ENCODE assay signal across 7 cellular contexts in genomic region chr4:94127707-94128328, GRCh38.
A peak's percentile ranks its signal among the peaks of the same experiment; 100 is the strongest.
DNase-seq lines count a peak whose midpoint lies in the region; ATAC-seq and TF ChIP-seq lines count a peak whose summit lies in the region.

No MANE protein-coding gene starts in this region.

- no peak overlapping the region for H3K4me3 Mint-ChIP-seq in activated T-cell treated with anti-CD3 and anti-CD28 coated beads, Interleukin-2, amount 50 U/mL, for 72 hours

- no peaks in the 10 kb centered on the region for H3K36me3 Mint-ChIP-seq in activated T-cell treated with anti-CD3 and anti-CD28 coated beads, Interleukin-2, amount 50 U/mL, for 72 hours (ENCODE audit: insufficient read depth in 2 of 2)
- no peaks in the 10 kb centered on the region for H3K36me3 Mint-ChIP-seq in activated naive CD4-positive, alpha-beta T cell treated with anti-CD3 and anti-CD28 coated beads, Interleukin-2, amount 50 U/mL, for 72 hours

- H3K27ac Mint-ChIP-seq in activated T-cell treated with anti-CD3 and anti-CD28 coated beads, Interleukin-2, amount 50 U/mL, for 72 hours, result no peak overlapping the region
- H3K27ac Mint-ChIP-seq in activated naive CD4-positive, alpha-beta T cell treated with anti-CD3 and anti-CD28 coated beads, Interleukin-2, amount 50 U/mL, for 72 hours, result no peak overlapping the region

- peak; percentile 84 for ATAC-seq in GM21576 (IDR thresholded peaks at IDR 0.05; ENCODE audit: unreplicated experiment)
- ATAC-seq in activated T-cell treated with anti-CD3 and anti-CD28 coated beads, Interleukin-2, amount 50 U/mL, for 72 hours (replicated peaks in 1 of 2), result no peak
- ATAC-seq in activated naive CD4-positive, alpha-beta T cell treated with anti-CD3 and anti-CD28 coated beads, Interleukin-2, amount 50 U/mL, for 72 hours, result no peak

- POLR2A ChIA-PET in GM10248 (lab: Yijun Ruan, JAX), result no interaction called here

- no peaks in the 10 kb centered on the region for H3K4me1 Mint-ChIP-seq in activated T-cell treated with anti-CD3 and anti-CD28 coated beads, Interleukin-2, amount 50 U/mL, for 72 hours (ENCODE audit: low read depth)

- DNase-seq in GM10248 (ENCODE audit: extremely low spot score), result peak; percentile 28
- DNase-seq in astrocyte of the spinal cord (ENCODE audit: low read depth, low spot score), result peak; percentile 55
- DNase-seq in medulla oblongata (ENCODE audit: extremely low spot score), result peak; percentile 14
- DNase-seq in activated T-cell treated with anti-CD3 and anti-CD28 coated beads, Interleukin-2, amount 50 U/mL, for 72 hours, result no peak
- no peak for DNase-seq in activated naive CD4-positive, alpha-beta T cell treated with anti-CD3 and anti-CD28 coated beads, Interleukin-2, amount 50 U/mL, for 72 hours (ENCODE audit: low spot score in 2 of 2)

- no peak overlapping the region for H3K4me3 ChIP-seq in astrocyte of the spinal cord (ENCODE audit: low read depth, low read length)

- H3K27me3 Mint-ChIP-seq in activated T-cell treated with anti-CD3 and anti-CD28 coated beads, Interleukin-2, amount 50 U/mL, for 72 hours (ENCODE audit: low read depth), result peaks cover 6% of the 10 kb centered on the region

- peak; percentile 46 for TF ChIP-seq CTCF in GM10248 (IDR thresholded peaks at IDR 0.05; ENCODE audit: control extremely low read depth, extremely low read depth, low read depth, missing control alignments)
- peak; percentile 68 for TF ChIP-seq CTCF in LNCAP (IDR thresholded peaks at IDR 0.05)
- TF ChIP-seq CTCF in astrocyte of the spinal cord (IDR thresholded peaks at IDR 0.05; ENCODE audit: low read depth, low read length), result peak; percentile 55

- CTCF ChIA-PET in GM10248 (lab: Yijun Ruan, JAX), result no interaction called here

- H3K9me3 Mint-ChIP-seq in activated T-cell treated with anti-CD3 and anti-CD28 coated beads, Interleukin-2, amount 50 U/mL, for 72 hours, result peaks cover 0 to 2% of the 10 kb centered on the region in 2 donors
- H3K9me3 Mint-ChIP-seq in activated naive CD4-positive, alpha-beta T cell treated with anti-CD3 and anti-CD28 coated beads, Interleukin-2, amount 50 U/mL, for 72 hours, result no peaks in the 10 kb centered on the region

- in situ Hi-C loops in astrocyte of the spinal cord (cut with HindIII; ENCODE audit: low sequenced_read_pairs), result no loop called here

Comparison
In these comparisons a context has a peak if more than half of its experiments do, and no peak if none do; other contexts are left out.
1. DNase-seq: peak in GM10248 (single experiment), astrocyte of the spinal cord (single experiment) and medulla oblongata (single experiment); none in activated T-cell treated with anti-CD3 and anti-CD28 coated beads, Interleukin-2, amount 50 U/mL, for 72 hours (0 of 2) and activated naive CD4-positive, alpha-beta T cell treated with anti-CD3 and anti-CD28 coated beads, Interleukin-2, amount 50 U/mL, for 72 hours (0 of 2).
2. Peak in every context shown above with its lines, with median percentiles within 50 percentile points of each other: CTCF ChIP-seq.